ENCODE assay signal across 27 cellular contexts in the genomic region with DNA sequence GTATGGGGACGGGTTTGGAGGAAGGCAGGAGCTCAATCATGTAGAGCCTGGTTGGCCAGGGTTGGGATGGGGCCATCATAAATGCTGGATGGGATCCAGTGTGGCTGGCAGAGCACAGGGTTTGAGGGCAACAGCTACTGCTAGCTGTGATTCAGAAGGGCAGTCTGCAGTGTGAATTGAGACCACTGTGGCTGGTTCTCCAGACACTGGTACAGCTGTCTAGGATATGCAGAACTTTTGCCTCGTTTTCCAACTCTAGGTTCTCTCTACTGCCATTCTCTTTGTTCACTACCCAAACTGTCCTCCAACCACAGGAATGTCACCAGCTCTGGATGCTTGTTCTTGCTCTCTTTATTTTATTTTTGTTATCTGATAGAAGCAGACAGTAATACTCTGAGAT.
"Had no signal": no experiment of that assay in that cellular context is flagged by ENCODE, and none has a peak within 500 bp of the region (broad histone marks: within the 10 kb centered on the region; RNA-seq: fewer than 3 reads in every experiment).

No MANE protein-coding gene starts in this region.

- H3K27ac ChIP-seq: dorsolateral prefrontal cortex, lower lobe of right lung, ovary, sigmoid colon, skin epidermis, spleen, suprapubic skin, transverse colon, upper lobe of right lung, vagina had no signal

- H3K27me3 Mint-ChIP-seq: stimulated activated naive CD8-positive, alpha-beta T cell treated with anti-CD3 and anti-CD28 coated beads, Interleukin-15, amount 100 ng/mL, for 72 hours had no signal

- H3K4me1 ChIP-seq: lower lobe of right lung, spleen, suprapubic skin, upper lobe of right lung, vagina had no signal

- DNase-seq: dorsolateral prefrontal cortex; effector CD4-positive, alpha-beta T cell; hypothalamus; immature natural killer cell; islet precursor cell; kidney glomerular epithelial cell; left colon; left ventricle myocardium superior; lower lobe of right lung; naive thymus-derived CD4-positive, alpha-beta T cell; occipital lobe; ovary; posterior cingulate gyrus; psoas muscle; right cardiac atrium; sigmoid colon; spleen; stimulated activated naive CD4-positive, alpha-beta T cell; stimulated activated naive CD8-positive, alpha-beta T cell treated with anti-CD3 and anti-CD28 coated beads, Interleukin-15, amount 100 ng/mL, for 72 hours; transverse colon; upper lobe of right lung had no signal

- H3K27ac Mint-ChIP-seq: immature natural killer cell; nephron; stimulated activated naive CD8-positive, alpha-beta T cell treated with anti-CD3 and anti-CD28 coated beads, Interleukin-15, amount 100 ng/mL, for 72 hours had no signal

- H3K4me3 ChIP-seq: dorsolateral prefrontal cortex, lower lobe of right lung, ovary, psoas muscle, sigmoid colon, skin epidermis, spleen, suprapubic skin, transverse colon, upper lobe of right lung, vagina had no signal

- FAIRE-seq: colon, frontal cortex had no signal

- H3K9me3 Mint-ChIP-seq: nephron; stimulated activated naive CD8-positive, alpha-beta T cell treated with anti-CD3 and anti-CD28 coated beads, Interleukin-15, amount 100 ng/mL, for 72 hours had no signal

- H3K4me3 Mint-ChIP-seq: immature natural killer cell; naive thymus-derived CD4-positive, alpha-beta T cell; nephron; stimulated activated naive CD8-positive, alpha-beta T cell treated with anti-CD3 and anti-CD28 coated beads, Interleukin-15, amount 100 ng/mL, for 72 hours had no signal

- H3K36me3 Mint-ChIP-seq: immature natural killer cell had no signal

- ATAC-seq: left colon; left ventricle myocardium superior; lower lobe of right lung; naive thymus-derived CD4-positive, alpha-beta T cell; psoas muscle; right cardiac atrium; stimulated activated naive CD8-positive, alpha-beta T cell treated with anti-CD3 and anti-CD28 coated beads, Interleukin-15, amount 100 ng/mL, for 72 hours had no signal

- H3K27me3 ChIP-seq: ovary, sigmoid colon, spleen, suprapubic skin, transverse colon, upper lobe of right lung, vagina had no signal

- H3K36me3 ChIP-seq: lower lobe of right lung, ovary, sigmoid colon, spleen, suprapubic skin, transverse colon, upper lobe of right lung, vagina had no signal

- H3K9me3 ChIP-seq: lower lobe of right lung, ovary, psoas muscle, sigmoid colon, spleen, suprapubic skin, transverse colon, upper lobe of right lung, vagina had no signal
